Comparison of ENCODE assay signal across 1 cellular context in the genomic region with DNA sequence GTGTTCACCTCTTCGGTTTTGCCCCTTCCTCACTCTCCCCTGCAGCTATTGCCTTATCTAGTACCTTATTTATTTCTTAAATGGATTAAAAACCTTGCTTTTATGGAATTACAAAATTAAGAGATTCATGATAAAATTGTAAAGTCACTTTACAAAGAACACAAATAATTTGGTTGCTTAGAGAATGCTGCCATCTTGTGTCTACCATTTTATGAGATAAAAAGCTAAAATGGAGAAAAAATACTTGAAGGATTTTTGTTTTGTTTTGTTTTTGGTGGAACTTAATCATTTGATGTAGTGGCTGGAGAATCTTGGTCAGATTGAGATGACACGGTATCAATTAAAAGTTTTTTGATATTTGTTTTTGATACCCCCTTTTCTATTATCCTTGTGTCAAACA.
A peak's percentile ranks its signal among the peaks of the same experiment; 100 is the strongest.
TF ChIP-seq lines count a peak whose summit lies in the region.

No MANE protein-coding gene starts in this region.

TF ChIP-seq in K562, 482 proteins besides CTCF, POLR2A, EP300 and RAD21:
- TF ChIP-seq, protein P1, sequence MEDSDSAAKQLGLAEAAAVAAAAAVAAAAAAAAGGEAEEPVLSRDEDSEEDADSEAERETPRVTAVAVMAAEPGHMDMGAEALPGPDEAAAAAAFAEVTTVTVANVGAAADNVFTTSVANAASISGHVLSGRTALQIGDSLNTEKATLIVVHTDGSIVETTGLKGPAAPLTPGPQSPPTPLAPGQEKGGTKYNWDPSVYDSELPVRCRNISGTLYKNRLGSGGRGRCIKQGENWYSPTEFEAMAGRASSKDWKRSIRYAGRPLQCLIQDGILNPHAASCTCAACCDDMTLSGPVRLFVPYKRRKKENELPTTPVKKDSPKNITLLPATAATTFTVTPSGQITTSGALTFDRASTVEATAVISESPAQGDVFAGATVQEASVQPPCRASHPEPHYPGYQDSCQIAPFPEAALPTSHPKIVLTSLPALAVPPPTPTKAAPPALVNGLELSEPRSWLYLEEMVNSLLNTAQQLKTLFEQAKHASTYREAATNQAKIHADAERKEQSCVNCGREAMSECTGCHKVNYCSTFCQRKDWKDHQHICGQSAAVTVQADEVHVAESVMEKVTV (CRISPR knock-in tag; IDR thresholded peaks at IDR 0.05) = 0 out of 2 replicates have a peak, but pooled peaks have one; percentile 7
- TF ChIP-seq, protein P2, sequence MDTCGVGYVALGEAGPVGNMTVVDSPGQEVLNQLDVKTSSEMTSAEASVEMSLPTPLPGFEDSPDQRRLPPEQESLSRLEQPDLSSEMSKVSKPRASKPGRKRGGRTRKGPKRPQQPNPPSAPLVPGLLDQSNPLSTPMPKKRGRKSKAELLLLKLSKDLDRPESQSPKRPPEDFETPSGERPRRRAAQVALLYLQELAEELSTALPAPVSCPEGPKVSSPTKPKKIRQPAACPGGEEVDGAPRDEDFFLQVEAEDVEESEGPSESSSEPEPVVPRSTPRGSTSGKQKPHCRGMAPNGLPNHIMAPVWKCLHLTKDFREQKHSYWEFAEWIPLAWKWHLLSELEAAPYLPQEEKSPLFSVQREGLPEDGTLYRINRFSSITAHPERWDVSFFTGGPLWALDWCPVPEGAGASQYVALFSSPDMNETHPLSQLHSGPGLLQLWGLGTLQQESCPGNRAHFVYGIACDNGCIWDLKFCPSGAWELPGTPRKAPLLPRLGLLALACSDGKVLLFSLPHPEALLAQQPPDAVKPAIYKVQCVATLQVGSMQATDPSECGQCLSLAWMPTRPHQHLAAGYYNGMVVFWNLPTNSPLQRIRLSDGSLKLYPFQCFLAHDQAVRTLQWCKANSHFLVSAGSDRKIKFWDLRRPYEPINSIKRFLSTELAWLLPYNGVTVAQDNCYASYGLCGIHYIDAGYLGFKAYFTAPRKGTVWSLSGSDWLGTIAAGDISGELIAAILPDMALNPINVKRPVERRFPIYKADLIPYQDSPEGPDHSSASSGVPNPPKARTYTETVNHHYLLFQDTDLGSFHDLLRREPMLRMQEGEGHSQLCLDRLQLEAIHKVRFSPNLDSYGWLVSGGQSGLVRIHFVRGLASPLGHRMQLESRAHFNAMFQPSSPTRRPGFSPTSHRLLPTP (IDR thresholded peaks at IDR 0.05; ENCODE audit: borderline replicate concordance, extremely low read depth, insufficient read length) = no peak
